In genomic region chr2:85893428-85894258, GRCh38 we compare ENCODE assay signal across 11 cellular contexts. TPM values are rescaled to one million over a fixed set of nuclear protein-coding genes. Genes with fewer than 3 reads are reported as not detected.
DNase-seq lines count a peak whose midpoint lies in the region; TF ChIP-seq lines count a peak whose summit lies in the region.
"Had no signal": no experiment of that assay in that cellular context is flagged by ENCODE, and none has a peak within 500 bp of the region (broad histone marks: within the 10 kb centered on the region; RNA-seq: fewer than 3 reads in every experiment).

No MANE protein-coding gene starts in this region.

- peaks cover 3% of the 10 kb centered on the region for H3F3A ChIP-seq in neural progenitor cell (ENCODE audit: low read depth)

- peaks cover 19% of the 10 kb centered on the region for H3K4me1 Mint-ChIP-seq in neural progenitor cell
- peaks cover 54% of the 10 kb centered on the region for H3K4me1 Mint-ChIP-seq in activated naive CD4-positive, alpha-beta T cell treated with anti-CD3 and anti-CD28 coated beads, Interleukin-2, amount 10 ng/mL, durations not matched to agents 7 days and 5 days
- peaks cover 39% of the 10 kb centered on the region for H3K4me1 Mint-ChIP-seq in activated CD4-positive, alpha-beta T cell treated with anti-CD3 and anti-CD28 coated beads, Interleukin-2, amount 10 ng/mL, durations not matched to agents 24 days and 14 days

- no peaks in the 10 kb centered on the region for H3K27me3 ChIP-seq in dorsolateral prefrontal cortex
- H3K27me3 ChIP-seq in neural progenitor cell = peaks cover 12% of the 10 kb centered on the region

- peaks cover 6% of the 10 kb centered on the region for H3K9me3 Mint-ChIP-seq in neural progenitor cell
- H3K9me3 Mint-ChIP-seq in activated naive CD4-positive, alpha-beta T cell treated with anti-CD3 and anti-CD28 coated beads, Interleukin-2, amount 10 ng/mL, durations not matched to agents 7 days and 5 days = peaks cover 19% of the 10 kb centered on the region
- peaks cover 12% of the 10 kb centered on the region for H3K9me3 Mint-ChIP-seq in activated CD4-positive, alpha-beta T cell treated with anti-CD3 and anti-CD28 coated beads, Interleukin-2, amount 10 ng/mL, durations not matched to agents 24 days and 14 days

- H3K4me3 ChIP-seq in dorsolateral prefrontal cortex (peak overlapping the region in 45 of 59 donors; percentile 0 to 99 (median 34)), neural progenitor cell (no peak overlapping the region)
- H3K4me3 ChIP-seq: colonic mucosa had no signal

- DNase-seq in COLO829 (ENCODE audit: low spot score) (peak; percentile 65), NCI-H69 (lab: John Stamatoyannopoulos, UW) (peak; percentile 81), dorsolateral prefrontal cortex (no peak), neural progenitor cell (ENCODE audit: low spot score) (no peak), NCI-H2081 (lab: John Stamatoyannopoulos, UW) (no peak), HT-29 (ENCODE audit: low spot score) (no peak)
- DNase-seq in activated naive CD4-positive, alpha-beta T cell treated with anti-CD3 and anti-CD28 coated beads, Interleukin-2, amount 10 ng/mL, durations not matched to agents 7 days and 5 days = no peak
- no peak for DNase-seq in activated CD4-positive, alpha-beta T cell treated with anti-CD3 and anti-CD28 coated beads, Interleukin-2, amount 10 ng/mL, durations not matched to agents 24 days and 14 days
- DNase-seq: activated CD8-positive, alpha-beta memory T cell treated with anti-CD3 and anti-CD28 coated beads for 24 hours; colonic mucosa; MV-4-11 had no signal

- H2AFZ ChIP-seq in neural progenitor cell (replicated peaks) = peak overlapping the region; percentile 73

- H3K4me2 ChIP-seq in neural progenitor cell = no peak overlapping the region

- H3K4me3 Mint-ChIP-seq in neural progenitor cell = no peak overlapping the region
- H3K4me3 Mint-ChIP-seq in activated naive CD4-positive, alpha-beta T cell treated with anti-CD3 and anti-CD28 coated beads, Interleukin-2, amount 10 ng/mL, durations not matched to agents 7 days and 5 days = no peak overlapping the region
- H3K4me3 Mint-ChIP-seq in activated CD4-positive, alpha-beta T cell treated with anti-CD3 and anti-CD28 coated beads, Interleukin-2, amount 10 ng/mL, durations not matched to agents 24 days and 14 days = no peak overlapping the region

- peaks cover 2% of the 10 kb centered on the region for H3K36me3 Mint-ChIP-seq in neural progenitor cell
- H3K36me3 Mint-ChIP-seq in activated naive CD4-positive, alpha-beta T cell treated with anti-CD3 and anti-CD28 coated beads, Interleukin-2, amount 10 ng/mL, durations not matched to agents 7 days and 5 days = peaks cover 29% of the 10 kb centered on the region
- H3K36me3 Mint-ChIP-seq in activated CD4-positive, alpha-beta T cell treated with anti-CD3 and anti-CD28 coated beads, Interleukin-2, amount 10 ng/mL, durations not matched to agents 24 days and 14 days (ENCODE audit: low read depth) = peaks cover 3% of the 10 kb centered on the region

- H3K27ac ChIP-seq in dorsolateral prefrontal cortex (peak overlapping the region; percentile 20 to 100 (median 98)), neural progenitor cell (no peak overlapping the region)
- H3K27ac ChIP-seq: colonic mucosa had no signal

- no peak overlapping the region for H3K9ac ChIP-seq in neural progenitor cell

- CTCF ChIA-PET in activated naive CD4-positive, alpha-beta T cell treated with anti-CD3 and anti-CD28 coated beads, Interleukin-2, amount 10 ng/mL, durations not matched to agents 7 days and 5 days (lab: Charles Lee) = interaction anchor here (1.3 kb wide), 1 partner anchor 187 kb away, joined by 4 read pairs; no protein-coding TSS in a partner anchor

- H3K9me3 ChIP-seq in neural progenitor cell (ENCODE audit: low read depth) = no peaks in the 10 kb centered on the region
- H3K9me3 ChIP-seq: colonic mucosa had no signal

- intact Hi-C loops in dorsolateral prefrontal cortex (cut with DNase I) = no loop called here
- intact Hi-C loops in activated CD4-positive, alpha-beta T cell treated with anti-CD3 and anti-CD28 coated beads, Interleukin-2, amount 10 ng/mL, durations not matched to agents 24 days and 14 days (cut with micrococcal nuclease) = no loop called here

- H3K36me3 ChIP-seq in neural progenitor cell = no peaks in the 10 kb centered on the region
- H3K36me3 ChIP-seq: colonic mucosa had no signal

- no peak overlapping the region for H3K27ac Mint-ChIP-seq in neural progenitor cell
- H3K27ac Mint-ChIP-seq in activated naive CD4-positive, alpha-beta T cell treated with anti-CD3 and anti-CD28 coated beads, Interleukin-2, amount 10 ng/mL, durations not matched to agents 7 days and 5 days = no peak overlapping the region
- H3K27ac Mint-ChIP-seq in activated CD4-positive, alpha-beta T cell treated with anti-CD3 and anti-CD28 coated beads, Interleukin-2, amount 10 ng/mL, durations not matched to agents 24 days and 14 days = no peak overlapping the region

- H3K27me3 Mint-ChIP-seq in neural progenitor cell (ENCODE audit: insufficient read depth, low read depth) = peaks cover 3% of the 10 kb centered on the region
- H3K27me3 Mint-ChIP-seq in activated naive CD4-positive, alpha-beta T cell treated with anti-CD3 and anti-CD28 coated beads, Interleukin-2, amount 10 ng/mL, durations not matched to agents 7 days and 5 days = peaks cover 4% of the 10 kb centered on the region
- peaks cover 4% of the 10 kb centered on the region for H3K27me3 Mint-ChIP-seq in activated CD4-positive, alpha-beta T cell treated with anti-CD3 and anti-CD28 coated beads, Interleukin-2, amount 10 ng/mL, durations not matched to agents 24 days and 14 days

- no peaks in the 10 kb centered on the region for H3K79me2 ChIP-seq in neural progenitor cell (ENCODE audit: low read depth)

- no peak for TF ChIP-seq CTCF in dorsolateral prefrontal cortex (IDR thresholded peaks at IDR 0.05 in 54 of 56, conservative IDR thresholded peaks at IDR 0.05 in 2 of 56; ENCODE audit: low read depth in 1 of 56, partially characterized antibody in 56 of 56)
- TF ChIP-seq CTCF in neural progenitor cell (IDR thresholded peaks at IDR 0.05) = no peak

- peaks cover 17% of the 10 kb centered on the region for H3K4me1 ChIP-seq in neural progenitor cell

- no peaks in the 10 kb centered on the region for H4K20me1 ChIP-seq in neural progenitor cell (ENCODE audit: low read depth)

RNA-seq across cellular contexts. Expression of gene ST3GAL5, which starts 4.9 kb away (rescaled TPM):
- total RNA-seq in dorsolateral prefrontal cortex (100 to 1,000 TPM in 11 of 120 experiments, 10 to 100 TPM in 109; 56.0 to 109 (median 86.7) TPM), neural progenitor cell (ENCODE audit: low replicate concordance) (9.7 and 9.9 TPM in 2 replicates)
- total RNA-seq in HT-29 (2014; rRNA removed; shearing (Covaris generic)) = 0.99 and 2.4 TPM in 2 replicates
- 13.3 and 14.6 TPM in 2 replicates for total RNA-seq in activated CD4-positive, alpha-beta T cell treated with anti-CD3 and anti-CD28 coated beads, Interleukin-2, amount 10 ng/mL, durations not matched to agents 24 days and 14 days

Comparison
In these comparisons a context has a peak if more than half of its experiments do, and no peak if none do; other contexts are left out.
1. DNase-seq: peak in COLO829 (single experiment) and NCI-H69 (single experiment); none in dorsolateral prefrontal cortex (0 of 10), neural progenitor cell (single experiment), NCI-H2081 (0 of 2), HT-29 (single experiment), activated naive CD4-positive, alpha-beta T cell treated with anti-CD3 and anti-CD28 coated beads, Interleukin-2, amount 10 ng/mL, durations not matched to agents 7 days and 5 days (single experiment) and activated CD4-positive, alpha-beta T cell treated with anti-CD3 and anti-CD28 coated beads, Interleukin-2, amount 10 ng/mL, durations not matched to agents 24 days and 14 days (single experiment).